Comparison of ENCODE assay signal across 31 cellular contexts in the genomic region with DNA sequence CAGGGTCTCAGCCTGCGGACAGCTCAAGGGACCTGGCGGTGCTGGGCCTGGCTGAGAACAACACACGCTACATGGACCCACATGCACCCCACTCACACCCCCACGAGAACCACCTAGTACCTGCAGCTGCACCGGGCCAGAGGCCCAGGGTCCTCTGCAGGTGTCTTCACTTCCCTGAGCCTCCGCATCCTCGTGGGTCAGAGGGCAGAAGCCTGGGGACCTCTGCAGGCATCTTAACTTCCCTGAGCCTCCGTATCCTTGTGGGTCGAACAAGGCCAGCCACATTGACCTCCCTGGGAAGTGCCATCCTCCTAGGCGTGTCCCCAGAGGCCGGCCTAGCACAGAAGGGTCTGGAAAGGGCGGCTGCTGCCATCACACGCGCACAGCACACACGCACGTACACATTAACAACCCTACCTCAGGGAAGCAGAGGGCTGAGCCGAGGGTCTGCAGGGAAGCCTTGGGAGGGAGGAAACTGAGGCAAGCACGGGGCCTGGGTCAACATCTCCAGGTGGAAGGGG.
"Had no signal": no experiment of that assay in that cellular context is flagged by ENCODE, and none has a peak within 500 bp of the region (broad histone marks: within the 10 kb centered on the region; RNA-seq: fewer than 3 reads in every experiment).

No MANE protein-coding gene starts in this region.

- H3K9me3 ChIP-seq: esophagus squamous epithelium, upper lobe of left lung had no signal

- FAIRE-seq: astrocyte, endometrium, islet of Langerhans, small intestine had no signal

- H3K36me3 ChIP-seq: esophagus squamous epithelium, upper lobe of left lung had no signal

- H3K27ac Mint-ChIP-seq: activated CD4-positive, alpha-beta T cell treated with anti-CD3 and anti-CD28 coated beads for 36 hours; activated CD8-positive, alpha-beta memory T cell treated with anti-CD3 and anti-CD28 coated beads, Interleukin-2, amount 10 ng/mL, durations not matched to agents 7 days and 5 days; activated CD8-positive, alpha-beta T cell treated with anti-CD3 and anti-CD28 coated beads, Interleukin-2, amount 10 ng/mL, durations not matched to agents 7 days and 5 days; activated naive CD8-positive, alpha-beta T cell treated with anti-CD3 and anti-CD28 coated beads, Interleukin-2, amount 10 ng/mL, durations not matched to agents 7 days and 5 days; activated T-cell treated with anti-CD3 and anti-CD28 coated beads, Interleukin-2, amount 50 U/mL, for 72 hours; dendritic cell treated with granulocyte-macrophage colony-stimulating factor and Interleukin-4, amounts not matched to agents 40 ng/mL and 50 ng/mL, for 4 days; memory B cell; naive thymus-derived CD4-positive, alpha-beta T cell; progenitor cell of endocrine pancreas; stimulated activated memory B cell treated with anti-CD40 and anti-IgM and Interleukin-4, amounts not matched to agents 10 μg/mL and 1 μg/mL and 100 μg/mL, for 72 hours; T-helper 2 cell treated with Interferon-gamma antibody and Interleukin-4, amounts not matched to agents 5 μg/mL and 100 μg/mL, for 36 hours had no signal

- H3K4me1 ChIP-seq: esophagus squamous epithelium, upper lobe of left lung had no signal

- DNase-seq: activated CD4-positive, alpha-beta T cell treated with anti-CD3 and anti-CD28 coated beads for 36 hours; activated CD4-positive, CD25-positive, alpha-beta regulatory T cell; activated CD8-positive, alpha-beta memory T cell treated with anti-CD3 and anti-CD28 coated beads, Interleukin-2, amount 10 ng/mL, durations not matched to agents 7 days and 5 days; activated CD8-positive, alpha-beta T cell treated with anti-CD3 and anti-CD28 coated beads, Interleukin-2, amount 10 ng/mL, durations not matched to agents 7 days and 5 days; activated naive CD4-positive, alpha-beta T cell treated with Interleukin-2 at 50 U/mL for 16 hours; activated naive CD8-positive, alpha-beta T cell treated with anti-CD3 and anti-CD28 coated beads, Interleukin-2, amount 10 ng/mL, durations not matched to agents 7 days and 5 days; activated T-cell treated with anti-CD3 and anti-CD28 coated beads for 4 hours; activated T-cell treated with anti-CD3 and anti-CD28 coated beads, Interleukin-2, amount 50 U/mL, for 72 hours; central memory CD4-positive, alpha-beta T cell; effector CD8-positive, alpha-beta T cell; esophagus squamous epithelium; foreskin melanocyte; midbrain; naive thymus-derived CD4-positive, alpha-beta T cell; small intestine; stimulated activated CD4-positive, alpha-beta T cell treated with anti-CD3 and anti-CD28 coated beads, Interleukin-1b, Interleukin-23, amount 100 ng/mL, for 48 hours; stimulated activated CD4-positive, alpha-beta T cell treated with anti-CD3 and anti-CD28 coated beads, Interleukin-4, amount 100 ng/mL, for 4 hours; stimulated activated CD8-positive, alpha-beta memory T cell treated with anti-CD3 and anti-CD28 coated beads, Interleukin-4, amount 100 ng/mL, for 48 hours; stimulated activated naive CD8-positive, alpha-beta T cell treated with anti-CD3 and anti-CD28 coated beads, Interleukin-15, amount 100 ng/mL, for 72 hours; substantia nigra; upper lobe of left lung had no signal

- H3K27me3 Mint-ChIP-seq: activated CD4-positive, alpha-beta T cell treated with anti-CD3 and anti-CD28 coated beads for 36 hours; activated CD8-positive, alpha-beta memory T cell treated with anti-CD3 and anti-CD28 coated beads, Interleukin-2, amount 10 ng/mL, durations not matched to agents 7 days and 5 days; activated naive CD8-positive, alpha-beta T cell treated with anti-CD3 and anti-CD28 coated beads, Interleukin-2, amount 10 ng/mL, durations not matched to agents 7 days and 5 days; stimulated activated memory B cell treated with anti-CD40 and anti-IgM and Interleukin-4, amounts not matched to agents 10 μg/mL and 1 μg/mL and 100 μg/mL, for 72 hours; stimulated activated naive CD8-positive, alpha-beta T cell treated with anti-CD3 and anti-CD28 coated beads, Interleukin-15, amount 100 ng/mL, for 72 hours had no signal

- H3K9me3 Mint-ChIP-seq: activated naive CD8-positive, alpha-beta T cell treated with anti-CD3 and anti-CD28 coated beads, Interleukin-2, amount 10 ng/mL, durations not matched to agents 7 days and 5 days; activated T-cell treated with anti-CD3 and anti-CD28 coated beads, Interleukin-2, amount 50 U/mL, for 72 hours; dendritic cell treated with granulocyte-macrophage colony-stimulating factor and Interleukin-4, amounts not matched to agents 40 ng/mL and 50 ng/mL, for 4 days; memory B cell; naive thymus-derived CD4-positive, alpha-beta T cell; stimulated activated memory B cell treated with anti-CD40 and anti-IgM and Interleukin-4, amounts not matched to agents 10 μg/mL and 1 μg/mL and 100 μg/mL, for 72 hours; stimulated activated naive CD8-positive, alpha-beta T cell treated with anti-CD3 and anti-CD28 coated beads, Interleukin-15, amount 100 ng/mL, for 72 hours; T-helper 2 cell treated with Interferon-gamma antibody and Interleukin-4, amounts not matched to agents 5 μg/mL and 100 μg/mL, for 36 hours had no signal

- H3K4me3 ChIP-seq: esophagus squamous epithelium, upper lobe of left lung had no signal

- H3K4me1 Mint-ChIP-seq: activated CD4-positive, alpha-beta T cell treated with anti-CD3 and anti-CD28 coated beads for 36 hours; activated CD8-positive, alpha-beta memory T cell treated with anti-CD3 and anti-CD28 coated beads, Interleukin-2, amount 10 ng/mL, durations not matched to agents 7 days and 5 days; memory B cell; stimulated activated memory B cell treated with anti-CD40 and anti-IgM and Interleukin-4, amounts not matched to agents 10 μg/mL and 1 μg/mL and 100 μg/mL, for 72 hours; stimulated activated naive CD8-positive, alpha-beta T cell treated with anti-CD3 and anti-CD28 coated beads, Interleukin-15, amount 100 ng/mL, for 72 hours had no signal

- H3K27ac ChIP-seq: epithelial cell of prostate, esophagus squamous epithelium, upper lobe of left lung had no signal

- H3K27me3 ChIP-seq: upper lobe of left lung had no signal

- H3K4me3 Mint-ChIP-seq: activated CD4-positive, alpha-beta T cell treated with anti-CD3 and anti-CD28 coated beads for 36 hours; activated CD8-positive, alpha-beta memory T cell treated with anti-CD3 and anti-CD28 coated beads, Interleukin-2, amount 10 ng/mL, durations not matched to agents 7 days and 5 days; activated CD8-positive, alpha-beta T cell treated with anti-CD3 and anti-CD28 coated beads, Interleukin-2, amount 10 ng/mL, durations not matched to agents 7 days and 5 days; activated naive CD8-positive, alpha-beta T cell treated with anti-CD3 and anti-CD28 coated beads, Interleukin-2, amount 10 ng/mL, durations not matched to agents 7 days and 5 days; activated T-cell treated with anti-CD3 and anti-CD28 coated beads, Interleukin-2, amount 50 U/mL, for 72 hours; dendritic cell treated with granulocyte-macrophage colony-stimulating factor and Interleukin-4, amounts not matched to agents 40 ng/mL and 50 ng/mL, for 4 days; memory B cell; naive thymus-derived CD4-positive, alpha-beta T cell; stimulated activated memory B cell treated with anti-CD40 and anti-IgM and Interleukin-4, amounts not matched to agents 10 μg/mL and 1 μg/mL and 100 μg/mL, for 72 hours; stimulated activated naive CD8-positive, alpha-beta T cell treated with anti-CD3 and anti-CD28 coated beads, Interleukin-15, amount 100 ng/mL, for 72 hours; T-helper 2 cell treated with Interferon-gamma antibody and Interleukin-4, amounts not matched to agents 5 μg/mL and 100 μg/mL, for 36 hours had no signal

- ATAC-seq: activated CD4-positive, alpha-beta T cell treated with anti-CD3 and anti-CD28 coated beads for 36 hours; activated CD8-positive, alpha-beta memory T cell treated with anti-CD3 and anti-CD28 coated beads, Interleukin-2, amount 10 ng/mL, durations not matched to agents 7 days and 5 days; activated CD8-positive, alpha-beta T cell treated with anti-CD3 and anti-CD28 coated beads, Interleukin-2, amount 10 ng/mL, durations not matched to agents 7 days and 5 days; activated T-cell treated with anti-CD3 and anti-CD28 coated beads, Interleukin-2, amount 50 U/mL, for 72 hours; naive thymus-derived CD4-positive, alpha-beta T cell; sciatic nerve; stimulated activated memory B cell treated with anti-CD40 and anti-IgM and Interleukin-4, amounts not matched to agents 10 μg/mL and 1 μg/mL and 100 μg/mL, for 72 hours; stimulated activated naive CD8-positive, alpha-beta T cell treated with anti-CD3 and anti-CD28 coated beads, Interleukin-15, amount 100 ng/mL, for 72 hours had no signal

- H3K36me3 Mint-ChIP-seq: activated CD8-positive, alpha-beta memory T cell treated with anti-CD3 and anti-CD28 coated beads, Interleukin-2, amount 10 ng/mL, durations not matched to agents 7 days and 5 days; activated naive CD8-positive, alpha-beta T cell treated with anti-CD3 and anti-CD28 coated beads, Interleukin-2, amount 10 ng/mL, durations not matched to agents 7 days and 5 days; memory B cell; naive thymus-derived CD4-positive, alpha-beta T cell; stimulated activated memory B cell treated with anti-CD40 and anti-IgM and Interleukin-4, amounts not matched to agents 10 μg/mL and 1 μg/mL and 100 μg/mL, for 72 hours had no signal
